1 cellular context compared by ENCODE assay signal in genomic region chr7:73721237-73721848, GRCh38.
TF ChIP-seq lines count a peak whose summit lies in the region.

No MANE protein-coding gene starts in this region.

TF ChIP-seq in HCT116, 20 proteins besides CTCF, POLR2A, EP300 and RAD21 (continued from another document):
- TF ChIP-seq REST (IDR thresholded peaks at IDR 0.05; ENCODE audit: low read depth): no peak
